9 cellular contexts compared by ENCODE assay signal in genomic region chr17:17063546-17064122, GRCh38. TPM values are rescaled to one million over a fixed set of nuclear protein-coding genes. Genes with fewer than 3 reads are reported as not detected.
DNase-seq lines count a peak whose midpoint lies in the region; ATAC-seq lines count a peak whose summit lies in the region.
"Had no signal": no experiment of that assay in that cellular context is flagged by ENCODE, and none has a peak within 500 bp of the region (broad histone marks: within the 10 kb centered on the region; RNA-seq: fewer than 3 reads in every experiment).

No MANE protein-coding gene starts in this region.

- H3K27me3 ChIP-seq in trophoblast cell (ENCODE audit: insufficient read depth, low read length): no peaks in the 10 kb centered on the region

- no peak overlapping the region for H3K23ac ChIP-seq in trophoblast cell (ENCODE audit: low read length)

- H2BK12ac ChIP-seq in trophoblast cell (ENCODE audit: low read length): no peak overlapping the region

- H3K9me3 ChIP-seq in trophoblast cell (ENCODE audit: insufficient read depth, low read depth, low read length): no peaks in the 10 kb centered on the region

- H3K9ac ChIP-seq in trophoblast cell (ENCODE audit: low read length): no peak overlapping the region

- no peak for DNase-seq in activated naive CD8-positive, alpha-beta T cell treated with anti-CD3 and anti-CD28 coated beads, Interleukin-2, amount 50 U/mL, for 24 hours
- peak in 60 of 61 donors; percentile 21 to 93 (median 83) for DNase-seq in caudate nucleus (lab: John Stamatoyannopoulos, UW)
- peak; percentile 89 for DNase-seq in mesenteric fat pad (ENCODE audit: low spot score)
- no peak for DNase-seq in trophoblast cell
- no peak for DNase-seq in HCEC 1CT
- DNase-seq in activated naive CD4-positive, alpha-beta T cell treated with Interleukin-2 at 50 U/mL for 16 hours: no peak
- DNase-seq: effector CD8-positive, alpha-beta T cell had no signal

- H2AFZ ChIP-seq in trophoblast cell (ENCODE audit: insufficient read depth, low read length, poor library complexity): no peak overlapping the region

- H4K91ac ChIP-seq in trophoblast cell (ENCODE audit: low read depth, low read length): no peak overlapping the region

- no peaks in the 10 kb centered on the region for H3K27me3 Mint-ChIP-seq in activated naive CD8-positive, alpha-beta T cell
- no peaks in the 10 kb centered on the region for H3K27me3 Mint-ChIP-seq in activated naive CD8-positive, alpha-beta T cell treated with anti-CD3 and anti-CD28 coated beads, Interleukin-2, amount 50 U/mL, for 24 hours

- peak overlapping the region; percentile 38 for H3K4me3 Mint-ChIP-seq in activated naive CD8-positive, alpha-beta T cell
- no peak overlapping the region for H3K4me3 Mint-ChIP-seq in activated naive CD8-positive, alpha-beta T cell treated with anti-CD3 and anti-CD28 coated beads, Interleukin-2, amount 50 U/mL, for 24 hours

- no peak overlapping the region for H2BK120ac ChIP-seq in trophoblast cell (ENCODE audit: insufficient read depth, low read length, poor library complexity)

- H2AK5ac ChIP-seq in trophoblast cell (ENCODE audit: low read length): no peak overlapping the region

- no peak overlapping the region for H3K4me3 ChIP-seq in trophoblast cell (ENCODE audit: low read depth, low read length)

- H3K27ac Mint-ChIP-seq in activated naive CD8-positive, alpha-beta T cell: no peak overlapping the region
- H3K27ac Mint-ChIP-seq in activated naive CD8-positive, alpha-beta T cell treated with anti-CD3 and anti-CD28 coated beads, Interleukin-2, amount 50 U/mL, for 24 hours: no peak overlapping the region

- H3K36me3 Mint-ChIP-seq in activated naive CD8-positive, alpha-beta T cell: peaks cover 3% of the 10 kb centered on the region
- peaks cover 6% of the 10 kb centered on the region for H3K36me3 Mint-ChIP-seq in activated naive CD8-positive, alpha-beta T cell treated with anti-CD3 and anti-CD28 coated beads, Interleukin-2, amount 50 U/mL, for 24 hours (ENCODE audit: low read depth)

- no peak overlapping the region for H4K12ac ChIP-seq in trophoblast cell (ENCODE audit: low read depth, low read length)

- no peak overlapping the region for H3K18ac ChIP-seq in trophoblast cell (ENCODE audit: low read length)

- peaks cover 13 to 22% of the 10 kb centered on the region in 2 experiments for H3K36me3 ChIP-seq in trophoblast cell (ENCODE audit: control insufficient read depth in 1 of 2, insufficient read depth in 2 of 2, low read length in 2 of 2)

- H3K4ac ChIP-seq in trophoblast cell (ENCODE audit: low read depth, low read length): no peak overlapping the region

- no peak overlapping the region for H3K4me2 ChIP-seq in trophoblast cell (ENCODE audit: low read length)

- no CpG with 5 or more reads among the region's 12 CpGs for WGBS in trophoblast cell (ENCODE audit: extremely low coverage, insufficient coverage, insufficient read length)

- H3K27ac ChIP-seq in caudate nucleus (ENCODE audit: low read depth, low read length) (peak overlapping the region; percentile 76), trophoblast cell (ENCODE audit: low read depth, low read length) (no peak overlapping the region)

- no peaks in the 10 kb centered on the region for H3K9me3 Mint-ChIP-seq in activated naive CD8-positive, alpha-beta T cell (ENCODE audit: low read depth)
- no peaks in the 10 kb centered on the region for H3K9me3 Mint-ChIP-seq in activated naive CD8-positive, alpha-beta T cell treated with anti-CD3 and anti-CD28 coated beads, Interleukin-2, amount 50 U/mL, for 24 hours

- no peak overlapping the region for H2BK5ac ChIP-seq in trophoblast cell (ENCODE audit: low read depth, low read length, poor library complexity)

- no peak for ATAC-seq in activated naive CD8-positive, alpha-beta T cell treated with anti-CD3 and anti-CD28 coated beads, Interleukin-2, amount 50 U/mL, for 24 hours
- no peak for ATAC-seq in GM19035 (IDR thresholded peaks at IDR 0.05; ENCODE audit: unreplicated experiment)

- H3K79me2 ChIP-seq in trophoblast cell (ENCODE audit: control insufficient read depth, insufficient read depth, low read length, poor library complexity): peaks cover 1% of the 10 kb centered on the region

- no peak overlapping the region for H4K8ac ChIP-seq in trophoblast cell (ENCODE audit: low read depth, low read length)

- no peak overlapping the region for H3K14ac ChIP-seq in trophoblast cell (ENCODE audit: low read length)

- H3K4me1 Mint-ChIP-seq in activated naive CD8-positive, alpha-beta T cell (ENCODE audit: low read depth): peaks cover 56% of the 10 kb centered on the region
- H3K4me1 Mint-ChIP-seq in activated naive CD8-positive, alpha-beta T cell treated with anti-CD3 and anti-CD28 coated beads, Interleukin-2, amount 50 U/mL, for 24 hours: peaks cover 49% of the 10 kb centered on the region

- no peaks in the 10 kb centered on the region for H3K4me1 ChIP-seq in trophoblast cell (ENCODE audit: control insufficient read depth in 1 of 2, insufficient read depth in 2 of 2, low read length in 2 of 2)

- H3K79me1 ChIP-seq in trophoblast cell (ENCODE audit: low read length): no peaks in the 10 kb centered on the region

RNA-seq across cellular contexts. Expression of gene MPRIP, which starts 21.4 kb away (rescaled TPM):
- total RNA-seq in mesenteric fat pad: 293 TPM
- polyA plus RNA-seq in trophoblast cell (2013): 200 and 203 TPM in 2 replicates

Comparison
In these comparisons a context has a peak if more than half of its experiments do, and no peak if none do; other contexts are left out.
1. DNase-seq: peak in caudate nucleus (60 of 61) and mesenteric fat pad (single experiment); none in activated naive CD8-positive, alpha-beta T cell treated with anti-CD3 and anti-CD28 coated beads, Interleukin-2, amount 50 U/mL, for 24 hours (single experiment), trophoblast cell (0 of 2), HCEC 1CT (single experiment) and activated naive CD4-positive, alpha-beta T cell treated with Interleukin-2 at 50 U/mL for 16 hours (single experiment).